In genomic region chr6:47495207-47495606, GRCh38 we compare ENCODE assay signal across 29 cellular contexts.
"Had no signal": no experiment of that assay in that cellular context is flagged by ENCODE, and none has a peak within 500 bp of the region (broad histone marks: within the 10 kb centered on the region; RNA-seq: fewer than 3 reads in every experiment).

No MANE protein-coding gene starts in this region.

- H3K9me3 ChIP-seq: esophagus muscularis mucosa, gastroesophageal sphincter, heart left ventricle, left lung, mucosa of descending colon, psoas muscle, sigmoid colon, stomach, testis, tibial artery, upper lobe of left lung had no signal

- H3K4me1 ChIP-seq: testis had no signal

- H3K4me3 Mint-ChIP-seq: mesothelial cell of epicardium; nephron; stimulated activated effector memory CD8-positive, alpha-beta T cell treated with anti-CD3 and anti-CD28 coated beads, Interleukin-12 subunit alpha, Interleukin-12 subunit beta, amount 100 ng/mL, for 72 hours had no signal

- H3K27ac ChIP-seq: dorsolateral prefrontal cortex, esophagus muscularis mucosa, foreskin keratinocyte, gastroesophageal sphincter, heart left ventricle, hepatocyte, left lung, psoas muscle, sigmoid colon, stomach, testis, tibial artery, upper lobe of left lung had no signal

- H3K36me3 ChIP-seq: esophagus muscularis mucosa, gastroesophageal sphincter, heart left ventricle, left lung, sigmoid colon, stomach, tibial artery, upper lobe of left lung had no signal

- H3K27ac Mint-ChIP-seq: nephron; stimulated activated effector memory CD8-positive, alpha-beta T cell treated with anti-CD3 and anti-CD28 coated beads, Interleukin-12 subunit alpha, Interleukin-12 subunit beta, amount 100 ng/mL, for 72 hours had no signal

- FAIRE-seq: colon, endothelial cell of umbilical vein, urothelium cell line had no signal

- H3K36me3 Mint-ChIP-seq: stimulated activated effector memory CD8-positive, alpha-beta T cell treated with anti-CD3 and anti-CD28 coated beads, Interleukin-12 subunit alpha, Interleukin-12 subunit beta, amount 100 ng/mL, for 72 hours had no signal

- H3K4me3 ChIP-seq: dorsolateral prefrontal cortex, esophagus muscularis mucosa, gastroesophageal sphincter, heart left ventricle, hepatocyte, left lung, mucosa of descending colon, psoas muscle, sigmoid colon, stomach, testis, tibial artery, upper lobe of left lung had no signal

- DNase-seq: dorsolateral prefrontal cortex; effector CD4-positive, alpha-beta T cell; foreskin keratinocyte; heart left ventricle; left cardiac atrium; left lung; mesenchymal stem cell; mucosa of descending colon; naive B cell; nucleus accumbens; psoas muscle; right cardiac atrium; sigmoid colon; stimulated activated CD4-positive, alpha-beta T cell treated with anti-CD3 and anti-CD28 coated beads, Interleukin-2, amount 100 ng/mL, for 24 hours; stimulated activated CD4-positive, alpha-beta T cell treated with anti-CD3 and anti-CD28 coated beads, Interleukin-4, amount 100 ng/mL, for 24 hours; stimulated activated naive CD4-positive, alpha-beta T cell treated with Interleukin-2 at 50 U/mL for 16 hours; stomach; testis; tibial artery; upper lobe of left lung had no signal

- H3K27me3 Mint-ChIP-seq: naive B cell had no signal

- ATAC-seq: foreskin keratinocyte; gastroesophageal sphincter; heart left ventricle; left cardiac atrium; left lung; mucosa of descending colon; psoas muscle; right cardiac atrium; stimulated activated effector memory CD8-positive, alpha-beta T cell treated with anti-CD3 and anti-CD28 coated beads, Interleukin-12 subunit alpha, Interleukin-12 subunit beta, amount 100 ng/mL, for 72 hours had no signal

- H3K27me3 ChIP-seq: dorsolateral prefrontal cortex, esophagus muscularis mucosa, foreskin keratinocyte, gastroesophageal sphincter, heart left ventricle, hepatocyte, left lung, sigmoid colon, stomach, testis, tibial artery, upper lobe of left lung had no signal

- H3K9me3 Mint-ChIP-seq: naive B cell; stimulated activated effector memory CD8-positive, alpha-beta T cell treated with anti-CD3 and anti-CD28 coated beads, Interleukin-12 subunit alpha, Interleukin-12 subunit beta, amount 100 ng/mL, for 72 hours had no signal
